In genomic region chr20:32336918-32337347, GRCh38 we compare ENCODE assay signal across 9 cellular contexts. TPM values are rescaled to one million over a fixed set of nuclear protein-coding genes. Genes with fewer than 3 reads are reported as not detected.
DNase-seq lines count a peak whose midpoint lies in the region; ATAC-seq, FAIRE-seq and TF ChIP-seq lines count a peak whose summit lies in the region.
"Had no signal": no experiment of that assay in that cellular context is flagged by ENCODE, and none has a peak within 500 bp of the region (broad histone marks: within the 10 kb centered on the region; RNA-seq: fewer than 3 reads in every experiment).

No MANE protein-coding gene starts in this region.

- intact Hi-C loops in A673 (cut with micrococcal nuclease; ENCODE audit: unreplicated experiment), result loop anchor here (10.0 kb wide), 1 partner anchor 318 kb away; no protein-coding TSS in a partner anchor

- BruUV-seq in A673 (replicated peaks; lab: Mats Ljungman, UMichigan), result no TSS peak

- ATAC-seq in GM19455 (IDR thresholded peaks at IDR 0.05; ENCODE audit: unreplicated experiment) (no peak), HG03457 (IDR thresholded peaks at IDR 0.05; ENCODE audit: unreplicated experiment) (no peak)

- H3K27me3 Mint-ChIP-seq in endothelial cell (ENCODE audit: unreplicated experiment) (peaks cover 7% of the 10 kb centered on the region), osteocyte (ENCODE audit: unreplicated experiment) (no peaks in the 10 kb centered on the region)
- H3K27me3 Mint-ChIP-seq: central memory CD8-positive, alpha-beta T cell had no signal

- no peaks in the 10 kb centered on the region for H3K27me3 ChIP-seq in A673 (replicated peaks; ENCODE audit: insufficient read depth, low read depth, low read length, poor library complexity)
- H3K27me3 ChIP-seq in effector memory CD4-positive, alpha-beta T cell (replicated peaks; ENCODE audit: control insufficient read depth, insufficient read depth, low read length, poor library complexity, severe bottlenecking), result no peaks in the 10 kb centered on the region

- H3K9me3 Mint-ChIP-seq in endothelial cell (ENCODE audit: unreplicated experiment) (no peaks in the 10 kb centered on the region), osteocyte (ENCODE audit: unreplicated experiment) (no peaks in the 10 kb centered on the region)
- H3K9me3 Mint-ChIP-seq: central memory CD8-positive, alpha-beta T cell had no signal

- H3K36me3 Mint-ChIP-seq in endothelial cell (ENCODE audit: low read depth, unreplicated experiment) (peaks cover 20% of the 10 kb centered on the region), osteocyte (ENCODE audit: unreplicated experiment) (peaks cover 14% of the 10 kb centered on the region)

- peaks cover 4% of the 10 kb centered on the region for H3K36me3 ChIP-seq in A673 (ENCODE audit: insufficient read depth, low read length, poor library complexity, severe bottlenecking)
- H3K36me3 ChIP-seq in effector memory CD4-positive, alpha-beta T cell (ENCODE audit: control insufficient read depth, insufficient read depth, low read length), result no peaks in the 10 kb centered on the region

- H3K4me3 ChIP-seq in A673 (ENCODE audit: low read depth, low read length, poor library complexity, severe bottlenecking), result no peak overlapping the region
- no peak overlapping the region for H3K4me3 ChIP-seq in effector memory CD4-positive, alpha-beta T cell (ENCODE audit: insufficient read depth, low read depth, low read length, poor library complexity, severe bottlenecking)

- H3K4me3 Mint-ChIP-seq in endothelial cell (ENCODE audit: unreplicated experiment), result no peak overlapping the region
- no peak overlapping the region for H3K4me3 Mint-ChIP-seq in osteocyte (ENCODE audit: unreplicated experiment)
- H3K4me3 Mint-ChIP-seq: central memory CD8-positive, alpha-beta T cell had no signal

- H3K9me3 ChIP-seq in A673 (ENCODE audit: low read depth, low read length, poor library complexity, severe bottlenecking), result no peaks in the 10 kb centered on the region
- no peaks in the 10 kb centered on the region for H3K9me3 ChIP-seq in effector memory CD4-positive, alpha-beta T cell (ENCODE audit: control insufficient read depth, low read length)

- no peak for TF ChIP-seq POLR2A in GM12891 (IDR thresholded peaks at IDR 0.05; ENCODE audit: low read depth, low read length)

- no peaks in the 10 kb centered on the region for H3K4me1 ChIP-seq in A673 (ENCODE audit: insufficient read depth, low read length, poor library complexity, severe bottlenecking)
- H3K4me1 ChIP-seq in effector memory CD4-positive, alpha-beta T cell (ENCODE audit: control insufficient read depth, insufficient read depth, low read length, poor library complexity, severe bottlenecking), result peaks cover 15% of the 10 kb centered on the region

- H3K27ac Mint-ChIP-seq in endothelial cell (ENCODE audit: unreplicated experiment) (no peak overlapping the region), osteocyte (ENCODE audit: unreplicated experiment) (no peak overlapping the region)

- POLR2A ChIA-PET in A673 (lab: Charles Lee; ENCODE audit: low non-redundant PET), result no interaction called here

- peak; percentile 40 for FAIRE-seq in GM12891 (lab: Jason Lieb, UNC)

- peaks cover 6% of the 10 kb centered on the region for H3K4me1 Mint-ChIP-seq in endothelial cell (ENCODE audit: unreplicated experiment)
- H3K4me1 Mint-ChIP-seq in osteocyte (ENCODE audit: unreplicated experiment), result peaks cover 5% of the 10 kb centered on the region

- TF ChIP-seq CTCF in A673 (conservative IDR thresholded peaks at IDR 0.05; ENCODE audit: low read depth, low read length) (peak; percentile 56), endothelial cell (IDR thresholded peaks at IDR 0.05; ENCODE audit: unreplicated experiment) (peak; percentile 22), osteocyte (IDR thresholded peaks at IDR 0.05) (peak; percentile 69)

- CTCF ChIA-PET in A673 (lab: Charles Lee), result interaction anchor here (0.5 kb wide), 1 partner anchor 89 kb away, joined by 6 read pairs; no protein-coding TSS in a partner anchor

- H3K27ac ChIP-seq in A673 (ENCODE audit: low read depth, low read length, poor library complexity, severe bottlenecking), result no peak overlapping the region
- no peak overlapping the region for H3K27ac ChIP-seq in effector memory CD4-positive, alpha-beta T cell (ENCODE audit: insufficient read depth, low read length, poor library complexity, severe bottlenecking)

- DNase-seq in A673 (ENCODE audit: low spot score) (peak; percentile 49), GM12891 (ENCODE audit: insufficient read length, low spot score) (no peak), OCI-M1 (lab: John Stamatoyannopoulos, UW) (peak; percentile 85), endothelial cell (ENCODE audit: low spot score) (no peak), osteocyte (ENCODE audit: extremely low spot score, unreplicated experiment) (no peak)
- DNase-seq in effector memory CD4-positive, alpha-beta T cell, result no peak

TF ChIP-seq in GM12891, 5 proteins besides CTCF, POLR2A, EP300 and RAD21:
- TF ChIP-seq POLR2AphosphoS5 (IDR thresholded peaks at IDR 0.05; ENCODE audit: low read depth, low read length), result no peak
- no peak for TF ChIP-seq PAX5 (IDR thresholded peaks at IDR 0.05; ENCODE audit: insufficient read depth, low read length, severe bottlenecking)
- no peak for TF ChIP-seq POU2F2 (IDR thresholded peaks at IDR 0.05; ENCODE audit: low read depth, low read length)
- TF ChIP-seq TAF1 (IDR thresholded peaks at IDR 0.05; ENCODE audit: low read depth, low read length), result no peak
- no peak for TF ChIP-seq SPI1 (IDR thresholded peaks at IDR 0.05; ENCODE audit: low read depth, low read length)

RNA-seq across cellular contexts. Expression of gene ASXL1, which starts 21.2 kb away (rescaled TPM):
- total RNA-seq in A673 (2021) (96.9 and 101 TPM in 2 replicates), endothelial cell (ENCODE audit: unreplicated experiment) (90.8 TPM), osteocyte (76.8 and 79.6 TPM in 2 replicates)
- 31.3 TPM for polyA plus RNA-seq in GM12891 (2012; ENCODE audit: low read depth, missing spikeins)

RNA-seq across cellular contexts. Expression of gene KIF3B, which starts 59.5 kb away (rescaled TPM):
- total RNA-seq in A673 (2021) (24.3 and 25.4 TPM in 2 replicates), endothelial cell (ENCODE audit: unreplicated experiment) (34.7 TPM), osteocyte (28.8 and 30.4 TPM in 2 replicates)
- 10.7 TPM for polyA plus RNA-seq in GM12891 (2012; ENCODE audit: low read depth, missing spikeins)

Comparison
In these comparisons a context has a peak if more than half of its experiments do, and no peak if none do; other contexts are left out.
1. DNase-seq: peak in A673 (single experiment) and OCI-M1 (single experiment); none in GM12891 (single experiment), endothelial cell (single experiment), osteocyte (single experiment) and effector memory CD4-positive, alpha-beta T cell (0 of 3).
2. Peak in every context shown above with its lines, with median percentiles within 50 percentile points of each other: CTCF ChIP-seq.